In genomic region chrX:24147165-24147564, GRCh38 we compare ENCODE assay signal across 9 cellular contexts. TPM values are rescaled to one million over a fixed set of nuclear protein-coding genes. Genes with fewer than 3 reads are reported as not detected.
DNase-seq lines count a peak whose midpoint lies in the region; TF ChIP-seq lines count a peak whose summit lies in the region.
"Had no signal": no experiment of that assay in that cellular context is flagged by ENCODE, and none has a peak within 500 bp of the region (broad histone marks: within the 10 kb centered on the region; RNA-seq: fewer than 3 reads in every experiment).

No MANE protein-coding gene starts in this region.

- H3K4ac ChIP-seq in mesendoderm (ENCODE audit: low read depth, low read length) = no peak overlapping the region

- no peak overlapping the region for H4K8ac ChIP-seq in mesendoderm (ENCODE audit: low read depth, low read length)

- peak overlapping the region; percentile 73 for H3K4me2 ChIP-seq in GM23248 (ENCODE audit: unreplicated experiment)
- H3K4me2 ChIP-seq in mesendoderm (ENCODE audit: low read length) = no peak overlapping the region

- in situ Hi-C loops in GM23248 (cut with MboI) = no loop called here

- no peak overlapping the region for H3K56ac ChIP-seq in mesendoderm (ENCODE audit: low read length)

- H3K4me1 ChIP-seq in GM23248 (ENCODE audit: insufficient read depth) (peaks cover 45% of the 10 kb centered on the region), Peyer's patch (peaks cover 0 to 6% (median 3%) of the 10 kb centered on the region in 4 donors), mesendoderm (ENCODE audit: control insufficient read depth, low read depth, low read length) (no peaks in the 10 kb centered on the region)

- H2AK5ac ChIP-seq in mesendoderm (ENCODE audit: low read length) = no peak overlapping the region

- H3K27ac ChIP-seq in GM23248 (peak overlapping the region; percentile 99), Peyer's patch (peak overlapping the region in 3 of 4 donors; percentile 34 to 99 (median 38)), epithelial cell of prostate (peak overlapping the region; percentile 71), skin epidermis (peak overlapping the region in 11 of 21 experiments; percentile 19 to 100 (median 98)), mesendoderm (ENCODE audit: low read depth, low read length) (no peak overlapping the region)

- no peak overlapping the region for H2BK15ac ChIP-seq in mesendoderm (replicated peaks; ENCODE audit: low read depth)

- no peak overlapping the region for H3K23ac ChIP-seq in mesendoderm (ENCODE audit: low read length)

- H3K36me3 ChIP-seq in GM23248 (ENCODE audit: low read depth) = no peaks in the 10 kb centered on the region
- no peaks in the 10 kb centered on the region for H3K36me3 ChIP-seq in Peyer's patch
- H3K36me3 ChIP-seq in mesendoderm (ENCODE audit: control insufficient read depth, insufficient read depth, low read length) = no peaks in the 10 kb centered on the region

- H4K5ac ChIP-seq in mesendoderm (ENCODE audit: low read length) = no peak overlapping the region

- DNase-seq in GM23248 = no peak
- DNase-seq in Peyer's patch = no peak
- no peak for DNase-seq in epithelial cell of prostate (ENCODE audit: low read depth, low spot score)
- no peak for DNase-seq in NAMALWA (ENCODE audit: low spot score)
- no peak for DNase-seq in HT-29 (ENCODE audit: low spot score)
- DNase-seq in mesendoderm = no peak
- DNase-seq in AG08396 (ENCODE audit: low spot score) = no peak
- DNase-seq: NCI-H187 treated with DMSO at 0.1 percent for 48 hours had no signal

- H3K27me3 ChIP-seq in GM23248 (replicated peaks; ENCODE audit: insufficient read depth) (no peaks in the 10 kb centered on the region), Peyer's patch (no peaks in the 10 kb centered on the region), mesendoderm (ENCODE audit: insufficient read depth, low read length, poor library complexity) (no peaks in the 10 kb centered on the region)

- H3F3A ChIP-seq in GM23248 (ENCODE audit: insufficient read depth) = peaks cover 44% of the 10 kb centered on the region

- H2AFZ ChIP-seq in GM23248 = peak overlapping the region; percentile 62

- no peaks in the 10 kb centered on the region for H3K9me2 ChIP-seq in GM23248 (ENCODE audit: insufficient read depth)

- H3K9me3 ChIP-seq in GM23248 (ENCODE audit: low read depth) (no peaks in the 10 kb centered on the region), Peyer's patch (no peaks in the 10 kb centered on the region)

- no peak overlapping the region for H2BK5ac ChIP-seq in mesendoderm (ENCODE audit: low read length)

- H4K20me1 ChIP-seq in GM23248 (ENCODE audit: insufficient read depth) = peaks cover 7% of the 10 kb centered on the region; the same call in 1 of the 2 replicates

- H3K4me3 ChIP-seq in GM23248 (no peak overlapping the region), Peyer's patch (no peak overlapping the region), skin epidermis (no peak overlapping the region), mesendoderm (ENCODE audit: low read length) (no peak overlapping the region)

- H2BK120ac ChIP-seq in mesendoderm (ENCODE audit: low read depth, low read length) = no peak overlapping the region

- peak overlapping the region; percentile 65 for H3K9ac ChIP-seq in GM23248
- H3K9ac ChIP-seq in mesendoderm (ENCODE audit: low read length) = no peak overlapping the region

- no peak for TF ChIP-seq CTCF in Peyer's patch (IDR thresholded peaks at IDR 0.05)

- no peak overlapping the region for H3K18ac ChIP-seq in mesendoderm (ENCODE audit: low read length)

- no peaks in the 10 kb centered on the region for H3K79me1 ChIP-seq in mesendoderm (ENCODE audit: low read length)

- no peak for TF ChIP-seq POLR2A in Peyer's patch (IDR thresholded peaks at IDR 0.05)

- H3K79me2 ChIP-seq in GM23248 (ENCODE audit: insufficient read depth) (peaks cover 18% of the 10 kb centered on the region), mesendoderm (ENCODE audit: control insufficient read depth, insufficient read depth, low read length) (peaks cover 12% of the 10 kb centered on the region)

RNA-seq across cellular contexts. Expression of gene ZFX, which starts 2.4 kb away (rescaled TPM):
- total RNA-seq in GM23248 (2014; rRNA removed; shearing (Covaris generic)) = 24.1 and 26.7 TPM in 2 replicates
- 16.7 and 19.6 TPM in 2 replicates for polyA plus RNA-seq in GM23248 (2016; fragmentation: Nextera tagmentation; extraction: Ambion mirVana)
- 10 to 100 TPM; 20.4 to 92.4 (median 43.4) TPM for total RNA-seq in Peyer's patch
- total RNA-seq in HT-29 (2014; rRNA removed; shearing (Covaris generic)) = 10.5 and 11.9 TPM in 2 replicates
- 10.3 TPM for polyA plus RNA-seq in mesendoderm (2013, experiment 1 of 2)
- 11.8 TPM for polyA plus RNA-seq in mesendoderm (2013, experiment 2 of 2)
